ENCODE assay signal across 8 cellular contexts in the genomic region with DNA sequence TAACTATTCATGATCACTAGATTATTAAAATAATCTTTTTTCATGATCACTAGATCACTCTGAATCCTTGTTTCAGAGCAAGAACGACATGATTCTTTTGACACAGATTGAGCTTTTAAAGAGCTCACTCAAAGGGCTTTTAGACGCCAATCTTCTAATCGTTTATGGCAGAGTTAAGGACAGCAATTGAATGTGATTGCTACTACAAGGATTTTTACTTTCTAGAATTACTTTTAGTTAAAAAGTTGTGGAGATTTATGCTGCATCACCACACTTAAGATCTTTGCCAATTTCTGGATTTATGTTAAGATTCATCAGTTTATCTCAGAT. TPM values are rescaled to one million over a fixed set of nuclear protein-coding genes. Genes with fewer than 3 reads are reported as not detected.
DNase-seq lines count a peak whose midpoint lies in the region; ATAC-seq and TF ChIP-seq lines count a peak whose summit lies in the region.

No MANE protein-coding gene starts in this region.

- H3K4me3 Mint-ChIP-seq in HFFc6 (peak overlapping the region; percentile 99), memory B cell (no peak overlapping the region)

- peak overlapping the region in 10 of 11 experiments; percentile 94 to 99 (median 98); a peak in 18 of 22 replicates for H3K27ac ChIP-seq in BLaER1 treated with 17β-estradiol and CSF1 and Interleukin-3, amounts not matched to agents 10 nM and 100 nM
- H3K27ac ChIP-seq in caudate nucleus (ENCODE audit: low read depth, low read length): no peak overlapping the region

- peaks cover 39 to 51% (median 45%) of the 10 kb centered on the region in 11 experiments for H3K36me3 ChIP-seq in BLaER1 treated with 17β-estradiol and CSF1 and Interleukin-3, amounts not matched to agents 10 nM and 100 nM

- H3K27ac Mint-ChIP-seq in HFFc6: peak overlapping the region; percentile 99
- H3K27ac Mint-ChIP-seq in activated naive CD4-positive, alpha-beta T cell treated with anti-CD3 and anti-CD28 coated beads, Interleukin-2, amount 50 U/mL, for 72 hours: peak overlapping the region; percentile 98 to 100
- H3K27ac Mint-ChIP-seq in memory B cell: peak overlapping the region; percentile 100

- H3K4me2 ChIP-seq in BLaER1 treated with 17β-estradiol and CSF1 and Interleukin-3, amounts not matched to agents 10 nM and 100 nM: peak overlapping the region; percentile 77 to 98 (median 89)

- ATAC-seq in activated naive CD4-positive, alpha-beta T cell treated with anti-CD3 and anti-CD28 coated beads, Interleukin-2, amount 50 U/mL, for 72 hours: no peak
- ATAC-seq in memory B cell (ENCODE audit: low read depth): no peak
- no peak for ATAC-seq in HG03460 (IDR thresholded peaks at IDR 0.05; ENCODE audit: unreplicated experiment)
- ATAC-seq in HG03196 (IDR thresholded peaks at IDR 0.05; ENCODE audit: unreplicated experiment): no peak

- H3K4me1 ChIP-seq in BLaER1 treated with 17β-estradiol and CSF1 and Interleukin-3, amounts not matched to agents 10 nM and 100 nM: peaks cover 19 to 31% (median 24%) of the 10 kb centered on the region in 10 experiments

- in situ Hi-C loops in ACHN (cut with HindIII; ENCODE audit: low pct_ligation_motif_present, low pct_unique_long_range_greater_than_20kb, low sequenced_read_pairs): no loop called here

- no peaks in the 10 kb centered on the region for H3K27me3 ChIP-seq in BLaER1 treated with 17β-estradiol and CSF1 and Interleukin-3, amounts not matched to agents 10 nM and 100 nM

- peak overlapping the region; percentile 95 to 99 (median 97); a peak in 20 of 22 replicates for H3K9ac ChIP-seq in BLaER1 treated with 17β-estradiol and CSF1 and Interleukin-3, amounts not matched to agents 10 nM and 100 nM

- peaks cover 0 to 9% (median 0%) of the 10 kb centered on the region in 11 experiments; a peak in 1 of 22 replicates for H4K20me1 ChIP-seq in BLaER1 treated with 17β-estradiol and CSF1 and Interleukin-3, amounts not matched to agents 10 nM and 100 nM

- DNase-seq in HFFc6: no peak
- no peak for DNase-seq in activated naive CD4-positive, alpha-beta T cell treated with anti-CD3 and anti-CD28 coated beads, Interleukin-2, amount 50 U/mL, for 72 hours (ENCODE audit: low spot score in 2 of 2)
- DNase-seq in memory B cell (ENCODE audit: low spot score in 2 of 2): no peak
- DNase-seq in ACHN: no peak
- DNase-seq in caudate nucleus (lab: John Stamatoyannopoulos, UW): no peak

- peak overlapping the region; percentile 78 to 98 (median 91); a peak in 18 of 20 replicates for H3K4me3 ChIP-seq in BLaER1 treated with 17β-estradiol and CSF1 and Interleukin-3, amounts not matched to agents 10 nM and 100 nM

- TF ChIP-seq CTCF in HFFc6 (IDR thresholded peaks at IDR 0.05): no peak

- no peaks in the 10 kb centered on the region for H3K9me3 ChIP-seq in BLaER1 treated with 17β-estradiol and CSF1 and Interleukin-3, amounts not matched to agents 10 nM and 100 nM (replicated peaks in 1 of 11)

- H3K27me3 Mint-ChIP-seq in HFFc6 (ENCODE audit: insufficient read depth): peaks cover 10% of the 10 kb centered on the region
- no peaks in the 10 kb centered on the region for H3K27me3 Mint-ChIP-seq in memory B cell

- H3K4me1 Mint-ChIP-seq in HFFc6 (ENCODE audit: low read depth) (peaks cover 29% of the 10 kb centered on the region), memory B cell (peaks cover 18% of the 10 kb centered on the region)

- H3K36me3 Mint-ChIP-seq in HFFc6 (ENCODE audit: low read depth): peaks cover 15% of the 10 kb centered on the region
- peaks cover 29 to 55% of the 10 kb centered on the region in 2 donors for H3K36me3 Mint-ChIP-seq in activated naive CD4-positive, alpha-beta T cell treated with anti-CD3 and anti-CD28 coated beads, Interleukin-2, amount 50 U/mL, for 72 hours
- H3K36me3 Mint-ChIP-seq in memory B cell: peaks cover 4% of the 10 kb centered on the region

- H3K9me3 Mint-ChIP-seq in HFFc6: no peaks in the 10 kb centered on the region
- no peaks in the 10 kb centered on the region for H3K9me3 Mint-ChIP-seq in activated naive CD4-positive, alpha-beta T cell treated with anti-CD3 and anti-CD28 coated beads, Interleukin-2, amount 50 U/mL, for 72 hours
- H3K9me3 Mint-ChIP-seq in memory B cell: no peaks in the 10 kb centered on the region

RNA-seq across cellular contexts. Expression of a gene that starts 1.3 kb away (rescaled TPM):
- total RNA-seq in HFFc6 (2021; fragmentation: NEBNext Ultra II Directional; extraction: Animal tissue kit (Norgen Biotek cat#: 25700)): 10 to 100 TPM; 23.2 to 37.8 (median 36.2) TPM
- total RNA-seq in activated naive CD4-positive, alpha-beta T cell treated with anti-CD3 and anti-CD28 coated beads, Interleukin-2, amount 50 U/mL, for 72 hours: 100 to 1,000 TPM; 125 to 159 TPM

RNA-seq across cellular contexts. Expression of a gene that starts 2.7 kb away (rescaled TPM):
- 10 to 100 TPM; 31.0 to 41.9 (median 33.4) TPM for total RNA-seq in HFFc6 (2021; fragmentation: NEBNext Ultra II Directional; extraction: Animal tissue kit (Norgen Biotek cat#: 25700))
- 10 to 100 TPM; 18.6 to 30.4 TPM for total RNA-seq in activated naive CD4-positive, alpha-beta T cell treated with anti-CD3 and anti-CD28 coated beads, Interleukin-2, amount 50 U/mL, for 72 hours

RNA-seq across cellular contexts. Expression of a gene that starts 57.6 kb away (rescaled TPM):
- total RNA-seq in HFFc6 (2021; fragmentation: NEBNext Ultra II Directional; extraction: Animal tissue kit (Norgen Biotek cat#: 25700)): 10 to 100 TPM; 46.5 to 55.4 (median 50.2) TPM
- total RNA-seq in activated naive CD4-positive, alpha-beta T cell treated with anti-CD3 and anti-CD28 coated beads, Interleukin-2, amount 50 U/mL, for 72 hours: 10 to 100 TPM; 73.3 to 76.2 TPM
